Comparison of ENCODE assay signal across 6 cellular contexts in the genomic region with DNA sequence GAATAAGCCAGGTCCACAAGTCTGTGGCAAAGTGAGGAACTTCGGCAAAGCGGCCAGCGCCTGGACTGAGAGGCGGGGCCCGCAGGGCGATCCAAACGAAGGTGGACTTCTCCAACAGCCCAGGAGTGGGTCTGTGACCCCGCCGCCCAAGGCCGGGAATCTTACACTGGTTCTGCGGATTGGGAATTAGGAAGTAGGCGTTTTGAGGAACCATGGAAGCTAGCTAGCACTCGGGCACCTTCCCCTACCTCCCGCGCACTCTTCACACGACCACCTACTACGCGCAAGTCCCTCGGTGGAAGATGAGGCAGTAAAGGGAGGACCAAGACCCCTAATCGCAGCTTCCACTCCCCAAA. TPM values are rescaled to one million over a fixed set of nuclear protein-coding genes. Genes with fewer than 3 reads are reported as not detected.
DNase-seq lines count a peak whose midpoint lies in the region; ATAC-seq, FAIRE-seq and TF ChIP-seq lines count a peak whose summit lies in the region.

No MANE protein-coding gene starts in this region.

- H3K4me1 ChIP-seq in HepG2 (ENCODE audit: insufficient read depth, low read length): peaks cover 51% of the 10 kb centered on the region

- peaks cover 13% of the 10 kb centered on the region for H3K79me2 ChIP-seq in HepG2 (ENCODE audit: insufficient read depth, low read length)

- H3K27me3 ChIP-seq in HepG2 (ENCODE audit: control insufficient read depth in 1 of 2, insufficient read depth in 2 of 2, low read length in 2 of 2): no peaks in the 10 kb centered on the region; a peak in 1 of 5 replicates

- TF ChIP-seq POLR2A in HepG2 (IDR thresholded peaks at IDR 0.05; ENCODE audit: insufficient read depth in 1 of 2, low read depth in 2 of 2, low read length in 2 of 2): no peak

- peaks cover 7 to 15% of the 10 kb centered on the region in 2 experiments; a peak in 4 of 5 replicates for H3K36me3 ChIP-seq in HepG2 (replicated peaks in 1 of 2; ENCODE audit: control insufficient read depth in 1 of 2, insufficient read depth in 2 of 2, low read length in 2 of 2)

- no peak for TF ChIP-seq CTCF in AG09309 (IDR thresholded peaks at IDR 0.05; ENCODE audit: control insufficient read depth, insufficient read depth, low read depth, low read length, missing control alignments)
- TF ChIP-seq CTCF in WI38 (IDR thresholded peaks at IDR 0.05; ENCODE audit: low read depth, low read length): no peak
- TF ChIP-seq CTCF in HepG2 (CRISPR knock-in tag; IDR thresholded peaks at IDR 0.05): no peak

- in situ Hi-C loops in HepG2 (cut with HindIII; ENCODE audit: extremely low pct_ligation_motif_present, low pct_unique_long_range_greater_than_20kb) (no loop called here), KBM-7 (cut with MboI; ENCODE audit: low pct_unique_long_range_greater_than_20kb, low sequenced_read_pairs) (no loop called here)

- no peaks in the 10 kb centered on the region for H3K9me3 ChIP-seq in HepG2 (ENCODE audit: low read length)

- WGBS in HepG2 (ENCODE audit: low lambda C conversion rate): 81% methylated on average over 18 of the region's 20 CpGs

- intact Hi-C loops in HepG2 (cut with micrococcal nuclease; ENCODE audit: unreplicated experiment): loop anchor here (2.0 to 10.0 kb wide), 3 partner anchors 41 to 193 kb away; partner anchors contain the start of genes SND1 and ZNF800

- no peaks in the 10 kb centered on the region; the same call in 1 of the 2 replicates for H4K20me1 ChIP-seq in HepG2 (ENCODE audit: insufficient read depth, low read length)

- H3K4me3 ChIP-seq in AG09309 (ENCODE audit: control insufficient read depth, low read depth, low read length): peak overlapping the region; percentile 90
- peak overlapping the region; percentile 77 for H3K4me3 ChIP-seq in WI38 (ENCODE audit: low read depth, low read length)
- peak overlapping the region; percentile 89 to 94 (median 93) for H3K4me3 ChIP-seq in HepG2 (replicated peaks in 1 of 3; ENCODE audit: insufficient read depth in 1 of 3, low read depth in 2 of 3, low read length in 3 of 3)

- no peak overlapping the region for H2AFZ ChIP-seq in HepG2 (ENCODE audit: low read length)

- TF ChIP-seq RAD21 in HepG2 (CRISPR knock-in tag; IDR thresholded peaks at IDR 0.05): no peak

- TF ChIP-seq EP300 in HepG2 (IDR thresholded peaks at IDR 0.05; ENCODE audit: low read depth in 2 of 2, low read length in 2 of 2): no peak
- no peak for TF ChIP-seq EP300 in HepG2 (CRISPR knock-in tag; IDR thresholded peaks at IDR 0.05; ENCODE audit: borderline replicate concordance)

- CTCF ChIA-PET in HepG2 (lab: Yijun Ruan, JAX; ENCODE audit: low intra/inter-chr PET ratio, low total read pairs): interaction anchor here (2.7 kb wide), 1 partner anchor 41 kb away, joined by 8 read pairs; no protein-coding TSS in a partner anchor

- H3K4me2 ChIP-seq in HepG2 (ENCODE audit: low read depth, low read length): peak overlapping the region; percentile 93

- DNase-seq in AG09309 (ENCODE audit: low read depth) (no peak), HepG2 (ENCODE audit: low spot score) (no peak), KBM-7 (no peak)

- POLR2A ChIA-PET in HepG2 (lab: Yijun Ruan, JAX): interaction anchor here (0.6 to 1.0 kb wide), 2 partner anchors 9 to 11 kb away, joined by 3 read pairs; no protein-coding TSS in a partner anchor

- H3K27ac ChIP-seq in HepG2 (ENCODE audit: extremely low read length, insufficient read depth, low read length): peak overlapping the region; percentile 61

- TSS peak; percentile 24 for BruUV-seq in HepG2 (replicated peaks; lab: Mats Ljungman, UMichigan)

- no peak for FAIRE-seq in HepG2 (lab: Jason Lieb, UNC)

- ATAC-seq in HepG2 (no peak), HG02763 (IDR thresholded peaks at IDR 0.05; ENCODE audit: unreplicated experiment) (no peak), HG02885 (IDR thresholded peaks at IDR 0.05; ENCODE audit: poor library complexity, unreplicated experiment) (no peak)

- peak overlapping the region; percentile 87 for H3K9ac ChIP-seq in HepG2 (ENCODE audit: insufficient read depth, low read depth, low read length)

RNA-seq across cellular contexts. Expression of gene ARF5, which starts 0.6 kb away (rescaled TPM):
- total RNA-seq in HepG2 (2016; rRNA removed; fragmentation: Illumina TruSeq; extraction: Trizol): 91.4 and 109 TPM in 2 replicates
- 58.0 and 67.8 TPM in 2 replicates for total RNA-seq in HepG2 (2016; cell fraction: cytosol; rRNA removed; fragmentation: Illumina TruSeq; extraction: Trizol; ENCODE audit: low read depth)
- total RNA-seq in HepG2 (2016; cell fraction: insoluble cytoplasmic fraction; rRNA removed; fragmentation: Illumina TruSeq; extraction: Trizol): 93.2 and 123 TPM in 2 replicates
- total RNA-seq in HepG2 (2016; cell fraction: membrane; rRNA removed; fragmentation: Illumina TruSeq; extraction: Trizol): 81.4 and 93.0 TPM in 2 replicates
- 56.8 and 68.2 TPM in 2 replicates for total RNA-seq in HepG2 (2016; cell fraction: nucleus; rRNA removed; fragmentation: Illumina TruSeq; extraction: Trizol)
- polyA plus RNA-seq in HepG2 (2011; rRNA removed): 135 and 140 TPM in 2 replicates
- polyA plus RNA-seq in HepG2 (2011; cell fraction: cytosol; rRNA removed): 137 and 195 TPM in 2 replicates
- 91.2 and 100 TPM in 2 replicates for polyA plus RNA-seq in HepG2 (2011; cell fraction: nucleus; rRNA removed)
- 62.4 and 85.6 TPM in 2 replicates for polyA plus RNA-seq in HepG2 (2012)
- 87.4 and 101 TPM in 2 replicates for polyA plus RNA-seq in HepG2 (2016; cell fraction: cytosol; fragmentation: Illumina TruSeq; extraction: Trizol; ENCODE audit: low read depth)
- 119 and 134 TPM in 2 replicates for polyA plus RNA-seq in HepG2 (2016; cell fraction: insoluble cytoplasmic fraction; fragmentation: Illumina TruSeq; extraction: Trizol; ENCODE audit: low read depth)
- polyA plus RNA-seq in HepG2 (2016; cell fraction: membrane; fragmentation: Illumina TruSeq; extraction: Trizol; ENCODE audit: low read depth): 90.2 and 107 TPM in 2 replicates
- polyA plus RNA-seq in HepG2 (2016; cell fraction: nucleus; fragmentation: Illumina TruSeq; extraction: Trizol; ENCODE audit: insufficient read depth, low read depth): 144 and 151 TPM in 2 replicates
- polyA minus RNA-seq in HepG2 (2011; rRNA and poly(A)+ RNA removed; ENCODE audit: low replicate concordance): 60.5 and 88.3 TPM in 2 replicates
- 29.7 and 35.1 TPM in 2 replicates for polyA minus RNA-seq in HepG2 (2011; cell fraction: cytosol; rRNA and poly(A)+ RNA removed)
- polyA minus RNA-seq in HepG2 (2011; cell fraction: nucleus; rRNA and poly(A)+ RNA removed): 20.3 and 21.4 TPM in 2 replicates

RNA-seq across cellular contexts. Expression of gene GCC1, which starts 2.2 kb away (rescaled TPM):
- total RNA-seq in HepG2 (2016; rRNA removed; fragmentation: Illumina TruSeq; extraction: Trizol): 15.3 and 17.4 TPM in 2 replicates
- 1.1 and 1.3 TPM in 2 replicates for total RNA-seq in HepG2 (2016; cell fraction: cytosol; rRNA removed; fragmentation: Illumina TruSeq; extraction: Trizol; ENCODE audit: low read depth)
- total RNA-seq in HepG2 (2016; cell fraction: insoluble cytoplasmic fraction; rRNA removed; fragmentation: Illumina TruSeq; extraction: Trizol): 15.1 and 16.2 TPM in 2 replicates
- 5.5 and 6.0 TPM in 2 replicates for total RNA-seq in HepG2 (2016; cell fraction: membrane; rRNA removed; fragmentation: Illumina TruSeq; extraction: Trizol)
- 11.1 and 12.7 TPM in 2 replicates for total RNA-seq in HepG2 (2016; cell fraction: nucleus; rRNA removed; fragmentation: Illumina TruSeq; extraction: Trizol)
- 2.5 and 3.7 TPM in 2 replicates for polyA plus RNA-seq in HepG2 (2011; rRNA removed)
- polyA plus RNA-seq in HepG2 (2011; cell fraction: cytosol; rRNA removed): 2.9 and 3.6 TPM in 2 replicates
- polyA plus RNA-seq in HepG2 (2011; cell fraction: nucleus; rRNA removed): 3.9 and 4.0 TPM in 2 replicates
- 6.1 and 8.3 TPM in 2 replicates for polyA plus RNA-seq in HepG2 (2012)
- polyA plus RNA-seq in HepG2 (2016; cell fraction: cytosol; fragmentation: Illumina TruSeq; extraction: Trizol; ENCODE audit: low read depth): 0.40 and 0.53 TPM in 2 replicates
- 9.9 TPM in 2 replicates for polyA plus RNA-seq in HepG2 (2016; cell fraction: insoluble cytoplasmic fraction; fragmentation: Illumina TruSeq; extraction: Trizol; ENCODE audit: low read depth)
- polyA plus RNA-seq in HepG2 (2016; cell fraction: membrane; fragmentation: Illumina TruSeq; extraction: Trizol; ENCODE audit: low read depth): 2.0 TPM in 2 replicates
- polyA plus RNA-seq in HepG2 (2016; cell fraction: nucleus; fragmentation: Illumina TruSeq; extraction: Trizol; ENCODE audit: insufficient read depth, low read depth): 7.0 and 7.4 TPM in 2 replicates
- polyA minus RNA-seq in HepG2 (2011; rRNA and poly(A)+ RNA removed; ENCODE audit: low replicate concordance): 9.4 and 12.7 TPM in 2 replicates
- 4.7 and 7.7 TPM in 2 replicates for polyA minus RNA-seq in HepG2 (2011; cell fraction: cytosol; rRNA and poly(A)+ RNA removed)
- polyA minus RNA-seq in HepG2 (2011; cell fraction: nucleus; rRNA and poly(A)+ RNA removed): 12.1 and 12.8 TPM in 2 replicates

RNA-seq across cellular contexts. Expression of gene FSCN3, which starts 5.9 kb away (rescaled TPM):
- 0.24 TPM in 1 of 2 replicates, not detected in the other for total RNA-seq in HepG2 (2016; rRNA removed; fragmentation: Illumina TruSeq; extraction: Trizol)
- 3.3 and 3.5 TPM in 2 replicates for total RNA-seq in HepG2 (2016; cell fraction: cytosol; rRNA removed; fragmentation: Illumina TruSeq; extraction: Trizol; ENCODE audit: low read depth)
- total RNA-seq in HepG2 (2016; cell fraction: insoluble cytoplasmic fraction; rRNA removed; fragmentation: Illumina TruSeq; extraction: Trizol): 0.37 TPM in 1 of 2 replicates, not detected in the other
- not detected in 2 replicates for total RNA-seq in HepG2 (2016; cell fraction: membrane; rRNA removed; fragmentation: Illumina TruSeq; extraction: Trizol)
- 0.97 and 1.4 TPM in 2 replicates for total RNA-seq in HepG2 (2016; cell fraction: nucleus; rRNA removed; fragmentation: Illumina TruSeq; extraction: Trizol)
- polyA plus RNA-seq in HepG2 (2011; rRNA removed): 0.17 and 0.24 TPM in 2 replicates
- polyA plus RNA-seq in HepG2 (2011; cell fraction: cytosol; rRNA removed): 0.28 and 0.44 TPM in 2 replicates
- polyA plus RNA-seq in HepG2 (2011; cell fraction: nucleus; rRNA removed): 0.29 and 0.54 TPM in 2 replicates
- not detected in 2 replicates for polyA plus RNA-seq in HepG2 (2012)
- polyA plus RNA-seq in HepG2 (2016; cell fraction: cytosol; fragmentation: Illumina TruSeq; extraction: Trizol; ENCODE audit: low read depth): not detected in 2 replicates
- polyA plus RNA-seq in HepG2 (2016; cell fraction: insoluble cytoplasmic fraction; fragmentation: Illumina TruSeq; extraction: Trizol; ENCODE audit: low read depth): not detected in 2 replicates
- not detected in 2 replicates for polyA plus RNA-seq in HepG2 (2016; cell fraction: membrane; fragmentation: Illumina TruSeq; extraction: Trizol; ENCODE audit: low read depth)
- not detected in 2 replicates for polyA plus RNA-seq in HepG2 (2016; cell fraction: nucleus; fragmentation: Illumina TruSeq; extraction: Trizol; ENCODE audit: insufficient read depth, low read depth)
- polyA minus RNA-seq in HepG2 (2011; rRNA and poly(A)+ RNA removed; ENCODE audit: low replicate concordance): 1.0 and 1.8 TPM in 2 replicates
- polyA minus RNA-seq in HepG2 (2011; cell fraction: cytosol; rRNA and poly(A)+ RNA removed): not detected in 2 replicates
- 1.9 and 2.7 TPM in 2 replicates for polyA minus RNA-seq in HepG2 (2011; cell fraction: nucleus; rRNA and poly(A)+ RNA removed)

RNA-seq across cellular contexts. Expression of gene PAX4, which starts 30.3 kb away (rescaled TPM):
- total RNA-seq in HepG2 (2016; rRNA removed; fragmentation: Illumina TruSeq; extraction: Trizol): not detected in 2 replicates
- total RNA-seq in HepG2 (2016; cell fraction: cytosol; rRNA removed; fragmentation: Illumina TruSeq; extraction: Trizol; ENCODE audit: low read depth): not detected in 2 replicates
- total RNA-seq in HepG2 (2016; cell fraction: insoluble cytoplasmic fraction; rRNA removed; fragmentation: Illumina TruSeq; extraction: Trizol): not detected in 2 replicates
- total RNA-seq in HepG2 (2016; cell fraction: membrane; rRNA removed; fragmentation: Illumina TruSeq; extraction: Trizol): not detected in 2 replicates
- not detected in 2 replicates for total RNA-seq in HepG2 (2016; cell fraction: nucleus; rRNA removed; fragmentation: Illumina TruSeq; extraction: Trizol)
- not detected in 2 replicates for polyA plus RNA-seq in HepG2 (2011; rRNA removed)
- polyA plus RNA-seq in HepG2 (2011; cell fraction: cytosol; rRNA removed): not detected in 2 replicates
- polyA plus RNA-seq in HepG2 (2011; cell fraction: nucleus; rRNA removed): not detected in 2 replicates
- polyA plus RNA-seq in HepG2 (2012): not detected in 2 replicates
- polyA plus RNA-seq in HepG2 (2016; cell fraction: cytosol; fragmentation: Illumina TruSeq; extraction: Trizol; ENCODE audit: low read depth): not detected in 2 replicates
- not detected in 2 replicates for polyA plus RNA-seq in HepG2 (2016; cell fraction: insoluble cytoplasmic fraction; fragmentation: Illumina TruSeq; extraction: Trizol; ENCODE audit: low read depth)
- polyA plus RNA-seq in HepG2 (2016; cell fraction: membrane; fragmentation: Illumina TruSeq; extraction: Trizol; ENCODE audit: low read depth): not detected in 2 replicates
- not detected in 2 replicates for polyA plus RNA-seq in HepG2 (2016; cell fraction: nucleus; fragmentation: Illumina TruSeq; extraction: Trizol; ENCODE audit: insufficient read depth, low read depth)
- not detected in 2 replicates for polyA minus RNA-seq in HepG2 (2011; rRNA and poly(A)+ RNA removed; ENCODE audit: low replicate concordance)
- not detected in 2 replicates for polyA minus RNA-seq in HepG2 (2011; cell fraction: cytosol; rRNA and poly(A)+ RNA removed)
- not detected in 2 replicates for polyA minus RNA-seq in HepG2 (2011; cell fraction: nucleus; rRNA and poly(A)+ RNA removed)
